Comparison of ENCODE assay signal across 10 cellular contexts in the genomic region with DNA sequence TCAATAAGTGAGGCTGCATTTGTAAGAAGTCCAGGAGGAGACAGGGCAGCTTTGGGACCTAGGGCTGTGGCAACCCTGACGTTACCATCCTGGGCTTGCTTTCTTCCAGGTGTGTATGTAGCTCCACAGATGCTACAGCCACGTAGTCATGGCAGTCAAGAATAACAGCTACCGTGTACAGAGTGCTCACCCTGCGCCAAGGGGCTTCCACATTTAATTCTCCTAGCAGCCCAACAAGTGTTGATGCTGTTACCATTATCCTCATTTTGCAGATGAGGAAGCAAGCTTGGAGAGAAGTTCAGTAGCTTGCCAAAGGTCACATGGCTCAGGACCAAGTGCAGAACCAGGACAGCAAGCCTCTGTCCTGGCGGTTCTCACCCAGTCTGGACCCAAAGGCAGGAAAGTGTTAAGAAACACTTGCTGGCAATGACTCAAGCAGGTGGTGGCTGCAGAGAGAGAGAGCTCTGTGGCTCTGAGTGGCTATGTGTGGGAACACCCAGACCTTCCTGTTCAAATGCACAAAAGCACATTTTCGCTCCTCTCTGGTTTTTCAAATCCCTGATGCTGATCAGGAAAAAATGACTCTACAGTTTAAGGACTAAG.
DNase-seq lines count a peak whose midpoint lies in the region; ATAC-seq and FAIRE-seq lines count a peak whose summit lies in the region.
"Had no signal": no experiment of that assay in that cellular context is flagged by ENCODE, and none has a peak within 500 bp of the region (broad histone marks: within the 10 kb centered on the region; RNA-seq: fewer than 3 reads in every experiment).

No MANE protein-coding gene starts in this region.

- peak overlapping the region; percentile 35 to 84 for H3K27ac Mint-ChIP-seq in effector memory CD8-positive, alpha-beta T cell

- no peak for FAIRE-seq in RCC 7860 (lab: Jason Lieb, UNC)
- FAIRE-seq: G401.6 had no signal

- ATAC-seq in effector memory CD8-positive, alpha-beta T cell (replicated peaks) = peak; percentile 49
- no peak for ATAC-seq in HG02642 (IDR thresholded peaks at IDR 0.05; ENCODE audit: poor library complexity, unreplicated experiment)

- peak overlapping the region in 1 of 2 donors; percentile 36 for H3K4me3 Mint-ChIP-seq in effector memory CD8-positive, alpha-beta T cell
- H3K4me3 Mint-ChIP-seq: stimulated activated naive B cell treated with anti-CD40 and anti-IgM and Interleukin-4, amounts not matched to agents 10 μg/mL and 1 μg/mL and 100 μg/mL, for 72 hours had no signal

- no peaks in the 10 kb centered on the region for H3K9me3 Mint-ChIP-seq in effector memory CD8-positive, alpha-beta T cell
- H3K9me3 Mint-ChIP-seq: stimulated activated naive B cell treated with anti-CD40 and anti-IgM and Interleukin-4, amounts not matched to agents 10 μg/mL and 1 μg/mL and 100 μg/mL, for 72 hours had no signal

- DNase-seq in HK-2 (ENCODE audit: unreplicated experiment) = peak; percentile 4
- DNase-seq in RCC 7860 (ENCODE audit: low spot score) = peak; percentile 30
- no peak for DNase-seq in effector memory CD8-positive, alpha-beta T cell
- peak; percentile 67 for DNase-seq in pons (ENCODE audit: low spot score)
- DNase-seq in HUDEP-2 (lab: John Stamatoyannopoulos, UW; ENCODE audit: unreplicated experiment in 76 of 76) = no peak
- no peak for DNase-seq in iPS-NIHi7 (ENCODE audit: extremely low spot score)
- no peak for DNase-seq in stimulated activated CD4-positive, alpha-beta T cell treated with anti-CD3 and anti-CD28 coated beads, Interleukin-2, amount 100 ng/mL, for 48 hours
- DNase-seq: stimulated activated naive B cell treated with anti-CD40 and anti-IgM and Interleukin-4, amounts not matched to agents 10 μg/mL and 1 μg/mL and 100 μg/mL, for 72 hours had no signal

- peaks cover 7 to 14% of the 10 kb centered on the region in 2 donors for H3K4me1 Mint-ChIP-seq in effector memory CD8-positive, alpha-beta T cell (ENCODE audit: low read depth in 2 of 2)

- peaks cover 7 to 9% of the 10 kb centered on the region in 2 donors for H3K27me3 Mint-ChIP-seq in effector memory CD8-positive, alpha-beta T cell
- H3K27me3 Mint-ChIP-seq: stimulated activated naive B cell treated with anti-CD40 and anti-IgM and Interleukin-4, amounts not matched to agents 10 μg/mL and 1 μg/mL and 100 μg/mL, for 72 hours had no signal

- peaks cover 11% of the 10 kb centered on the region for H3K36me3 Mint-ChIP-seq in effector memory CD8-positive, alpha-beta T cell (ENCODE audit: insufficient read depth)

Comparison
In these comparisons a context has a peak if more than half of its experiments do, and no peak if none do; other contexts are left out.
1. DNase-seq: peak in HK-2 (single experiment), RCC 7860 (single experiment) and pons (single experiment); none in effector memory CD8-positive, alpha-beta T cell (0 of 3), HUDEP-2 (0 of 76), iPS-NIHi7 (single experiment) and stimulated activated CD4-positive, alpha-beta T cell treated with anti-CD3 and anti-CD28 coated beads, Interleukin-2, amount 100 ng/mL, for 48 hours (0 of 2).